ENCODE assay signal across 19 cellular contexts in the genomic region with DNA sequence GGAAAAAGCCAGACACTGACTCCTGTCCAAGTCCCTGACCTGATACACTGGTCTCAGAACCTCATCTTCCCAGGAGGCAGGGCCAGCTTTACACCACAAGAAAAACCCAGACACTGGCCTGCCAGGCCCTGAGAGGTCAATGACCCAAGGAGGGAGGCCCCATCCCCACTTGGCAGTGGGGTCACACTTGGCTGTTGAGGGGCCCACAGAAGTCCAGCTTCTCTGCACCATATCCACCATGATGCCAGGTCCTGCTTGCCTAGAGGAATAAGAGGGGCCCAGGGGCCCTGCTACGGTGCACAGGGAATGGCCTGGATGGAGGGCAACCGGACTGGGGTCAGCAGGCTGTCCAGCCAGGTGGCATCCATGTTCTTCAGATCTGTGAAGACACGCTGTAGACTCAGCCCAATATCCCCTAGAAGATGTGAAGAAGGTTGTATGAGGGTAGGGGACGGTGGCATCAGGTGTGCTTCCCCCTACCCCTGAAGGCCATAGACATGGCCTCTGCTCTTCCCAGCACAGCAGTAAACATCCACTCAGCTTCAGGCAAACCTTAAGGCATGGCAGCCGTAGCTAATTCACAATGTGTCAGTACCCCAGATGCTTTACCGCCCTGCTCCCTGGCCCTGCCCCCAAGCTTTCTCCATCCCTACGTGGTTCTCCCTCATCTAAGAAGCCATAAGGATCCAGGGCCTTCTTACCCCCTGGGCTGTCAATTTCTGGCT. TPM values are rescaled to one million over a fixed set of nuclear protein-coding genes. Genes with fewer than 3 reads are reported as not detected.
DNase-seq lines count a peak whose midpoint lies in the region; ATAC-seq, FAIRE-seq and TF ChIP-seq lines count a peak whose summit lies in the region.
"Had no signal": no experiment of that assay in that cellular context is flagged by ENCODE, and none has a peak within 500 bp of the region (broad histone marks: within the 10 kb centered on the region; RNA-seq: fewer than 3 reads in every experiment).

No MANE protein-coding gene starts in this region.

- H3K4me1 Mint-ChIP-seq in activated T-helper 17 cell treated with anti-CD3 and anti-CD28 coated beads, Interleukin-2, amount 50 U/mL, for 72 hours, result peaks cover 56% of the 10 kb centered on the region
- H3K4me1 Mint-ChIP-seq: nephron had no signal

- H2BK5ac ChIP-seq in mesenchymal stem cell (ENCODE audit: low read depth, low read length, poor library complexity, severe bottlenecking), result no peak overlapping the region

- peaks cover 75% of the 10 kb centered on the region for H3K36me3 Mint-ChIP-seq in activated T-helper 17 cell treated with anti-CD3 and anti-CD28 coated beads, Interleukin-2, amount 50 U/mL, for 72 hours (ENCODE audit: low read depth)

- H3K27me3 ChIP-seq in right atrium auricular region (no peaks in the 10 kb centered on the region), mesenchymal stem cell (ENCODE audit: control insufficient read depth in 1 of 2, insufficient read depth in 1 of 2, low read length in 2 of 2) (no peaks in the 10 kb centered on the region)
- H3K27me3 ChIP-seq: ascending aorta, gastrocnemius medialis, SJCRH30 had no signal

- H2AFZ ChIP-seq in mesenchymal stem cell (ENCODE audit: low read depth, low read length), result no peak overlapping the region

- no peak for TF ChIP-seq CTCF in right atrium auricular region (IDR thresholded peaks at IDR 0.05)

- no peak overlapping the region for H3K4ac ChIP-seq in mesenchymal stem cell (ENCODE audit: low read depth in 1 of 2, low read length in 2 of 2)

- intact Hi-C loops in left cardiac atrium (cut with DNase I), result no loop called here

- DNase-seq in left cardiac atrium (peak; percentile 5), right atrium auricular region (ENCODE audit: low spot score) (no peak), mesenchymal stem cell (no peak), SK-N-DZ (ENCODE audit: low spot score) (no peak), urothelium cell line (ENCODE audit: low spot score) (no peak), NCI-H1694 (lab: John Stamatoyannopoulos, UW) (no peak)
- DNase-seq: DMS79, NCI-H1417, NCI-H69, SJCRH30 had no signal

- no peak for ATAC-seq in left cardiac atrium
- ATAC-seq in activated T-helper 17 cell treated with anti-CD3 and anti-CD28 coated beads, Interleukin-2, amount 50 U/mL, for 72 hours (replicated peaks), result no peak
- ATAC-seq: gastrocnemius medialis, HCT116 had no signal

- no peak overlapping the region for H3K4me2 ChIP-seq in mesenchymal stem cell (ENCODE audit: low read length, poor library complexity, severe bottlenecking)

- no peak overlapping the region for H3K23ac ChIP-seq in mesenchymal stem cell (ENCODE audit: low read length in 2 of 2)

- no peak overlapping the region for H2BK120ac ChIP-seq in mesenchymal stem cell (ENCODE audit: low read depth, low read length)

- H3K36me3 ChIP-seq in right atrium auricular region, result peaks cover 54% of the 10 kb centered on the region
- peaks cover 60 to 64% of the 10 kb centered on the region in 2 experiments for H3K36me3 ChIP-seq in mesenchymal stem cell (ENCODE audit: control insufficient read depth in 1 of 2, insufficient read depth in 2 of 2, low read depth in 1 of 2, low read length in 2 of 2)
- peaks cover 3% of the 10 kb centered on the region for H3K36me3 ChIP-seq in urinary bladder (ENCODE audit: insufficient read depth)

- no peak overlapping the region for H3K14ac ChIP-seq in mesenchymal stem cell (ENCODE audit: low read length in 2 of 2)

- no peaks in the 10 kb centered on the region for H3K9me3 ChIP-seq in right atrium auricular region
- no peaks in the 10 kb centered on the region for H3K9me3 ChIP-seq in mesenchymal stem cell (ENCODE audit: control insufficient read depth, low read length)
- H3K9me3 ChIP-seq: ascending aorta, gastrocnemius medialis, SJCRH30 had no signal

- no peak overlapping the region for H3K9ac ChIP-seq in mesenchymal stem cell (ENCODE audit: low read length)

- no peak overlapping the region for H3K4me3 ChIP-seq in right atrium auricular region
- no peak overlapping the region for H3K4me3 ChIP-seq in mesenchymal stem cell (ENCODE audit: insufficient read depth in 1 of 2, low read depth in 1 of 2, low read length in 2 of 2)
- H3K4me3 ChIP-seq in urinary bladder (ENCODE audit: low read depth, low read length), result no peak overlapping the region
- H3K4me3 ChIP-seq: ascending aorta, gastrocnemius medialis, SJCRH30 had no signal

- peak overlapping the region; percentile 15 for H4K8ac ChIP-seq in mesenchymal stem cell (ENCODE audit: low read length)

- H2AK5ac ChIP-seq in mesenchymal stem cell (ENCODE audit: low read length, severe bottlenecking), result no peak overlapping the region

- H3K4me1 ChIP-seq in right atrium auricular region (peaks cover 0 to 49% of the 10 kb centered on the region in 2 donors), mesenchymal stem cell (ENCODE audit: control insufficient read depth, insufficient read depth, low read depth, low read length) (peaks cover 25% of the 10 kb centered on the region), urinary bladder (ENCODE audit: insufficient read depth) (no peaks in the 10 kb centered on the region)
- H3K4me1 ChIP-seq: SJCRH30 had no signal

- no peak for FAIRE-seq in urothelium cell line (lab: Jason Lieb, UNC)
- FAIRE-seq: GM12891, keratinocyte had no signal

- peak overlapping the region in 1 of 2 donors; percentile 34 for H3K27ac ChIP-seq in right atrium auricular region
- H3K27ac ChIP-seq in mesenchymal stem cell (ENCODE audit: low read length, poor library complexity, severe bottlenecking), result no peak overlapping the region
- peak overlapping the region; percentile 25 for H3K27ac ChIP-seq in urinary bladder (ENCODE audit: low read depth)
- H3K27ac ChIP-seq: SJCRH30 had no signal

- no peaks in the 10 kb centered on the region for H3K27me3 Mint-ChIP-seq in activated T-helper 17 cell treated with anti-CD3 and anti-CD28 coated beads, Interleukin-2, amount 50 U/mL, for 72 hours

- peak overlapping the region; percentile 96 for H3K4me3 Mint-ChIP-seq in activated T-helper 17 cell treated with anti-CD3 and anti-CD28 coated beads, Interleukin-2, amount 50 U/mL, for 72 hours
- H3K4me3 Mint-ChIP-seq: nephron had no signal

- 90% methylated on average over 7 of the region's 7 CpGs for WGBS in mesenchymal stem cell
- WGBS in urinary bladder, result 83% methylated on average over 7 of the region's 7 CpGs

- peaks cover 26% of the 10 kb centered on the region for H3K79me1 ChIP-seq in mesenchymal stem cell (replicated peaks; ENCODE audit: low read length, poor library complexity, severe bottlenecking)

- no peaks in the 10 kb centered on the region for H3K9me3 Mint-ChIP-seq in activated T-helper 17 cell treated with anti-CD3 and anti-CD28 coated beads, Interleukin-2, amount 50 U/mL, for 72 hours
- H3K9me3 Mint-ChIP-seq: nephron had no signal

- H4K91ac ChIP-seq in mesenchymal stem cell (ENCODE audit: low read length), result no peak overlapping the region

- no peak overlapping the region for H3K18ac ChIP-seq in mesenchymal stem cell (ENCODE audit: low read depth in 1 of 2, low read length in 2 of 2)

- H2BK15ac ChIP-seq in mesenchymal stem cell (ENCODE audit: low read depth, poor library complexity, severe bottlenecking), result no peak overlapping the region

- H2BK12ac ChIP-seq in mesenchymal stem cell (ENCODE audit: low read length in 2 of 2), result peak overlapping the region in 1 of 2 experiments; percentile 11

- peak overlapping the region; percentile 75 for H3K27ac Mint-ChIP-seq in activated T-helper 17 cell treated with anti-CD3 and anti-CD28 coated beads, Interleukin-2, amount 50 U/mL, for 72 hours
- H3K27ac Mint-ChIP-seq: nephron had no signal

RNA-seq across cellular contexts. Expression of gene IRF1, which starts 6.8 kb away (rescaled TPM):
- total RNA-seq in left cardiac atrium, result 10 to 100 TPM; 11.8 to 21.4 TPM
- 10 to 100 TPM; 10.1 to 15.8 TPM for total RNA-seq in right atrium auricular region
- total RNA-seq in activated T-helper 17 cell treated with anti-CD3 and anti-CD28 coated beads, Interleukin-2, amount 50 U/mL, for 72 hours, result 100 to 1,000 TPM; 125 to 174 TPM
- 33.6 TPM for polyA plus RNA-seq in mesenchymal stem cell (2013, experiment 1 of 2)
- polyA plus RNA-seq in mesenchymal stem cell (2013, experiment 2 of 2), result 35.8 TPM
- 16.4 TPM for total RNA-seq in urinary bladder
- polyA plus RNA-seq in urinary bladder, result 26.0 TPM
- 1.4 and 1.5 TPM in 2 replicates for polyA plus RNA-seq in SK-N-DZ (2014; cell fraction: cytosol; rRNA removed)
- 0.74 and 1.9 TPM in 2 replicates for polyA plus RNA-seq in SK-N-DZ (2014; cell fraction: nucleus; rRNA removed)

RNA-seq across cellular contexts. Expression of gene IL5, which starts 59.5 kb away (rescaled TPM):
- not detected for total RNA-seq in left cardiac atrium
- not detected for total RNA-seq in right atrium auricular region
- not detected for total RNA-seq in activated T-helper 17 cell treated with anti-CD3 and anti-CD28 coated beads, Interleukin-2, amount 50 U/mL, for 72 hours
- polyA plus RNA-seq in mesenchymal stem cell (2013, experiment 1 of 2), result not detected
- not detected for polyA plus RNA-seq in mesenchymal stem cell (2013, experiment 2 of 2)
- total RNA-seq in urinary bladder, result not detected
- not detected for polyA plus RNA-seq in urinary bladder
- polyA plus RNA-seq in SK-N-DZ (2014; cell fraction: cytosol; rRNA removed), result 0.19 TPM in 1 of 2 replicates, not detected in the other
- not detected in 2 replicates for polyA plus RNA-seq in SK-N-DZ (2014; cell fraction: nucleus; rRNA removed)
- total RNA-seq: ascending aorta, gastrocnemius medialis, SJCRH30, ureter had no signal
- polyA plus RNA-seq: keratinocyte had no signal
